In the genomic region with DNA sequence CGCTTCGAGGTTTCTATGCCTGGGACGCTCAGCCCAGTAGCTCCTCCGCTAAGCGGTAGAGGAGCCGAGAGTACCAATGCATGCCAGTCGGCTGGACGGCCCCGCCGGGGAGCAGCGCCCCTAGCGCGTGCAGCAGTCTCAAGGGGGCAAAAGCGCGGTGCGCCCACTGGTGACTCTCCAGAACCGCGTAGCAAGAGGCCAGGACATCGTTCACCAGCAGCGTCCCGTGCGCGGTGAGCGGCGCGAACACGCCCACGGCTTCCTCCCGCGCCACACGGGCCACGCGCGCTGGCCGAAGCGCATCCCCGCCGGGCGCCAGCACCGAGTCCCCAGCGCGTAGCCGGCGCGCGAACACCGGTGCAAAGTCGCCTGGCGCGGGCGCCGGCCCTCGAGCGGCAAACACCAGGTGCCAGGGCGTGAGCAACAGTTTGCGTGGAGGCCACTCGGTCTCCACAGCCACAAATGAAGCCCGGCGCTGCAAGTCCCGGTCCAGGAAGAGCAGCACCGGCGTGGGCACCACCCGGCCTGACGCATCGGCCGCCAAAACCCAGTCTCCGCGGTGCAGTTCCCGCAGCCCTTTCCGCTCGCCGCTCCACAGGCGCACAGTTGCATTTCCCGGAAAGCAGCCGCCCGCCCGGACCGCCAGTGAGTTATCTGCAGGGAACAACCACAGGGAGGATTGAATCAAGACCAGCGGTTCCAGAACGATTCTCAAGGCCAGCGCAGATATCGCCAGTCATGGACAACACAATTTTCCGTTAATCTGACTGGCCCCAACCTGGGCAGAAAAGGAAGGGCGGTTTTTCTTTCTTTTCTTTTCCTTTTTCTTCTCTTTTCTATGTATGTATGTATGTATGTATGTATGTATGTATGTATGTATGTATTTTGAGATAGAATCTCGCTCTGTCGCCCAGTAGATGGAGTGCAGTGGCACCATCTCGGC, we compare ENCODE assay signal across 1 cellular context.
TF ChIP-seq lines count a peak whose summit lies in the region.

No MANE protein-coding gene starts in this region.

TF ChIP-seq in IMR-90, 13 proteins besides CTCF, POLR2A, EP300 and RAD21:
- TF ChIP-seq MAZ (IDR thresholded peaks at IDR 0.05; ENCODE audit: borderline replicate concordance, low read depth, low read length), result no peak
- no peak for TF ChIP-seq FOS (IDR thresholded peaks at IDR 0.05; ENCODE audit: low read depth, low read length)
- TF ChIP-seq CHD1 (IDR thresholded peaks at IDR 0.05; ENCODE audit: low read depth, low read length), result no peak
- TF ChIP-seq RFX5 (IDR thresholded peaks at IDR 0.05; ENCODE audit: low read depth, low read length), result no peak
- TF ChIP-seq, protein P1, sequence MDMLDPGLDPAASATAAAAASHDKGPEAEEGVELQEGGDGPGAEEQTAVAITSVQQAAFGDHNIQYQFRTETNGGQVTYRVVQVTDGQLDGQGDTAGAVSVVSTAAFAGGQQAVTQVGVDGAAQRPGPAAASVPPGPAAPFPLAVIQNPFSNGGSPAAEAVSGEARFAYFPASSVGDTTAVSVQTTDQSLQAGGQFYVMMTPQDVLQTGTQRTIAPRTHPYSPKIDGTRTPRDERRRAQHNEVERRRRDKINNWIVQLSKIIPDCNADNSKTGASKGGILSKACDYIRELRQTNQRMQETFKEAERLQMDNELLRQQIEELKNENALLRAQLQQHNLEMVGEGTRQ (IDR thresholded peaks at IDR 0.05; ENCODE audit: low read depth, low read length), result no peak
- TF ChIP-seq CEBPB (IDR thresholded peaks at IDR 0.05; ENCODE audit: low read depth, low read length), result no peak
- no peak for TF ChIP-seq ELK1 (IDR thresholded peaks at IDR 0.05; ENCODE audit: borderline replicate concordance, low read depth, low read length)
- TF ChIP-seq MAFK (IDR thresholded peaks at IDR 0.05; ENCODE audit: low read depth, low read length), result no peak
- TF ChIP-seq NFE2L2 (IDR thresholded peaks at IDR 0.05; ENCODE audit: low read depth, low read length), result no peak
- no peak for TF ChIP-seq BHLHE40 (IDR thresholded peaks at IDR 0.05; ENCODE audit: low read depth, low read length)
- no peak for TF ChIP-seq RCOR1 (IDR thresholded peaks at IDR 0.05; ENCODE audit: insufficient replicate concordance, low read length)
- TF ChIP-seq SMC3 (IDR thresholded peaks at IDR 0.05; ENCODE audit: low read depth, low read length), result no peak
